In the genomic region with DNA sequence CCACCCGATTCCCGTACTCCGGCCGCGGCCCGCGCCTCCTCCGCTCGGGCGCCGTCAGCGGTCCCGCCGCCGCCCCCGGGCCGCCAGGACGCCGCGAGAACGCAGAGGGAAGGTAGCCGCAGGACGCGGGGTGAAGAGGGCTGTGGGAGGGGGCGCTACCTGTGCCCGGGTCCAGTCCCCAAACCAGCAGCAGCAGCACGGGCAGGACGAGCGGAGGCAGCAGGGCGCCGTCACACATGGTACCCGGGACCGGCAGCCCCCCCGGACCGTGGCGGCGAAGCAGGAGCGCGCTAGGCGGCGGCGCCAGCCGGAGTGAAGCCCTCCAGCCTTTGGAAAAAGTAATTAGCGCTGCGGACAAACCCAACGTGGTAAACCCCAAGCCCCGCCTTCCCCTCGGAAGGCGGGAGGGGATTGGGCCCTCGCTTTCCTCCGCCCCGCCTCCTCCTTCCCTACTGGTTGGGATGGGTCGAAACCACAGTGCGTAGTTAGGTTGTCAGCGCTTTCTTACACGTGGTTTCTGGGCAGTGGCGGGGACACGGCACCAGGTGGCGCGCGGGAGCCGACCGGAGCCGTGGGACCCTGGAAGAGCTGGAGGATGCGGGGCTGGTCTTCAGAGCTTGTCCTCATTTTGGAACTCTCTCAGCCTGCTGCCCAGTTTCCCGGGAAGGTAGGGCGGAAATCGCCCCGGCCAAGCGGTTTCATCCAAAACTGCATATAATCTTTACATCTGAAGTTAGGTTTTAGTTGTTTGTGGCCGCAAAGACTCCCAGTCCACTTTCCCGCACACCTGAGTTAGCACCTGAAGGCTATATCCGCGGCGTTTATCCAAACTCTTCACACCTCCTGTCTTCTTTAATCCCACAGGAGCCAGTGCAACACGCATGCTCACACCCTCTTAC, we compare ENCODE assay signal across 8 cellular contexts. TPM values are rescaled to one million over a fixed set of nuclear protein-coding genes. Genes with fewer than 3 reads are reported as not detected.
DNase-seq lines count a peak whose midpoint lies in the region; ATAC-seq and TF ChIP-seq lines count a peak whose summit lies in the region.

TSS of gene ADAMTS17 (minus strand) at position 314 of the 899 bp plus-strand sequence. CDS start at position 238, 76 bp downstream.

- H3K27me3 ChIP-seq in effector memory CD4-positive, alpha-beta T cell (replicated peaks; ENCODE audit: control insufficient read depth, insufficient read depth, low read length, poor library complexity, severe bottlenecking): no peaks in the 10 kb centered on the region

- no peaks in the 10 kb centered on the region for H3K36me3 ChIP-seq in effector memory CD4-positive, alpha-beta T cell (ENCODE audit: control insufficient read depth, insufficient read depth, low read length)

- peak; percentile 82 for DNase-seq in NCI-H526 treated with DMSO at 0.1 percent for 48 hours (lab: John Stamatoyannopoulos, UW)
- peak; percentile 94 for DNase-seq in activated CD8-positive, alpha-beta memory T cell treated with anti-CD3 and anti-CD28 coated beads for 24 hours
- DNase-seq in effector memory CD4-positive, alpha-beta T cell: peak; percentile 90 to 92 (median 91)
- DNase-seq in lung microvascular endothelial cell (ENCODE audit: low read depth in 2 of 2): peak; percentile 86 to 96
- DNase-seq in stimulated activated CD4-positive, alpha-beta T cell treated with anti-CD3 and anti-CD28 coated beads, TNF-alpha, amount 100 ng/mL, for 1 hour (ENCODE audit: low read depth in 3 of 3, low spot score in 1 of 3): peak; percentile 84 to 88 (median 86)

- TF ChIP-seq CTCF in 22Rv1 (IDR thresholded peaks at IDR 0.05): peak; percentile 94

- H3K27ac ChIP-seq in 22Rv1: no peak within 1 kb of the TSS
- peak within 1 kb of the TSS; percentile 66 for H3K27ac ChIP-seq in effector memory CD4-positive, alpha-beta T cell (ENCODE audit: insufficient read depth, low read length, poor library complexity, severe bottlenecking)

- peak; percentile 89 for ATAC-seq in GM18858 (IDR thresholded peaks at IDR 0.05; ENCODE audit: unreplicated experiment)
- ATAC-seq in HG03103 (IDR thresholded peaks at IDR 0.05; ENCODE audit: low read depth, unreplicated experiment): peak; percentile 99

- H3K9me3 ChIP-seq in effector memory CD4-positive, alpha-beta T cell (ENCODE audit: control insufficient read depth, low read length): no peaks in the 10 kb centered on the region

- H3K4me1 ChIP-seq in effector memory CD4-positive, alpha-beta T cell (ENCODE audit: control insufficient read depth, insufficient read depth, low read length, poor library complexity, severe bottlenecking): peaks cover 9% of the 10 kb centered on the region

- peak within 1 kb of the TSS; percentile 82 for H3K4me3 ChIP-seq in effector memory CD4-positive, alpha-beta T cell (ENCODE audit: insufficient read depth, low read depth, low read length, poor library complexity, severe bottlenecking)

RNA-seq across cellular contexts. Expression of gene ADAMTS17, which starts in this region (rescaled TPM):
- total RNA-seq in lung microvascular endothelial cell: 0.22 and 0.40 TPM in 2 replicates

Comparison
In these comparisons a context has a peak if more than half of its experiments do, and no peak if none do; other contexts are left out.
1. Peak in DNase-seq in lung microvascular endothelial cell; RNA of the gene not detected or under 1 TPM.